32 cellular contexts compared by ENCODE assay signal in genomic region chr6:70494833-70495232, GRCh38.
"Had no signal": no experiment of that assay in that cellular context is flagged by ENCODE, and none has a peak within 500 bp of the region (broad histone marks: within the 10 kb centered on the region; RNA-seq: fewer than 3 reads in every experiment).

No MANE protein-coding gene starts in this region.

- H3K27me3 ChIP-seq: adrenal gland, brain microvascular endothelial cell, breast epithelium had no signal

- H3K36me3 ChIP-seq: adrenal gland, brain microvascular endothelial cell, breast epithelium had no signal

- ATAC-seq: activated CD8-positive, alpha-beta T cell treated with anti-CD3 and anti-CD28 coated beads for 36 hours; activated naive CD4-positive, alpha-beta T cell treated with anti-CD3 and anti-CD28 coated beads, Interleukin-2, amount 50 U/mL, for 72 hours; activated T-cell treated with anti-CD3 and anti-CD28 coated beads, Interleukin-2, amount 50 U/mL, for 4 hours; activated T-cell treated with anti-CD3 and anti-CD28 coated beads, Interleukin-2, amount 50 U/mL, for 72 hours; activated T-helper 17 cell treated with anti-CD3 and anti-CD28 coated beads, Interleukin-2, amount 50 U/mL, for 72 hours; body of pancreas had no signal

- FAIRE-seq: astrocyte had no signal

- H3K4me1 ChIP-seq: adrenal gland, body of pancreas, breast epithelium had no signal

- H3K4me3 ChIP-seq: adrenal gland, body of pancreas, breast epithelium had no signal

- DNase-seq: activated B cell treated with CpG ODN at 0.5 μM for 24 hours; activated CD4-positive, alpha-beta memory T cell treated with anti-CD3 and anti-CD28 coated beads for 36 hours; activated CD4-positive, alpha-beta T cell treated with anti-CD3 and anti-CD28 coated beads for 4 hours; activated CD4-positive, alpha-beta T cell treated with anti-CD3 and anti-CD28 coated beads, Interleukin-2, amount 10 ng/mL, durations not matched to agents 24 days and 14 days; activated CD4-positive, alpha-beta T cell treated with anti-CD3 and anti-CD28 coated beads, Interleukin-2, amount 50 U/mL, for 1 hour; activated CD4-positive, alpha-beta T cell treated with anti-CD3 and anti-CD28 coated beads, Interleukin-2, amount 50 U/mL, for 4 hours; activated CD4-positive, CD25-positive, alpha-beta regulatory T cell treated with anti-CD3 and anti-CD28 coated beads, Interleukin-2, amount 50 U/mL, for 72 hours; activated CD8-positive, alpha-beta memory T cell treated with anti-CD3 and anti-CD28 coated beads, Interleukin-2, amount 50 U/mL, for 4 hours; activated CD8-positive, alpha-beta T cell treated with anti-CD3 and anti-CD28 coated beads for 36 hours; activated effector memory CD4-positive, alpha-beta T cell treated with anti-CD3 and anti-CD28 coated beads, Interleukin-2, amount 50 U/mL, for 16 hours; activated gamma-delta T cell treated with Interleukin-2 at 50 U/mL for 16 hours; activated naive CD4-positive, alpha-beta T cell; activated naive CD4-positive, alpha-beta T cell treated with anti-CD3 and anti-CD28 coated beads for 36 hours; activated naive CD4-positive, alpha-beta T cell treated with anti-CD3 and anti-CD28 coated beads, Interleukin-2, amount 50 U/mL, for 16 hours; activated naive CD8-positive, alpha-beta T cell treated with anti-CD3 and anti-CD28 coated beads for 36 hours; activated T-cell treated with anti-CD3 and anti-CD28 coated beads for 4 hours; activated T-cell treated with anti-CD3 and anti-CD28 coated beads, Interleukin-2, amount 50 U/mL, for 1 hour; activated T-cell treated with anti-CD3 and anti-CD28 coated beads, Interleukin-2, amount 50 U/mL, for 4 hours; activated T-cell treated with anti-CD3 and anti-CD28 coated beads, Interleukin-2, amount 50 U/mL, for 72 hours; adrenal gland; amniotic stem cell; aorta; body of pancreas; brain microvascular endothelial cell; central memory CD4-positive, alpha-beta T cell; T-helper 2 cell; T-helper 9 cell had no signal

- H3K9me3 ChIP-seq: adrenal gland, body of pancreas had no signal

- H3K27ac ChIP-seq: adrenal gland, body of pancreas, brain microvascular endothelial cell, breast epithelium, VCaP had no signal
